17 cellular contexts compared by ENCODE assay signal in the genomic region with DNA sequence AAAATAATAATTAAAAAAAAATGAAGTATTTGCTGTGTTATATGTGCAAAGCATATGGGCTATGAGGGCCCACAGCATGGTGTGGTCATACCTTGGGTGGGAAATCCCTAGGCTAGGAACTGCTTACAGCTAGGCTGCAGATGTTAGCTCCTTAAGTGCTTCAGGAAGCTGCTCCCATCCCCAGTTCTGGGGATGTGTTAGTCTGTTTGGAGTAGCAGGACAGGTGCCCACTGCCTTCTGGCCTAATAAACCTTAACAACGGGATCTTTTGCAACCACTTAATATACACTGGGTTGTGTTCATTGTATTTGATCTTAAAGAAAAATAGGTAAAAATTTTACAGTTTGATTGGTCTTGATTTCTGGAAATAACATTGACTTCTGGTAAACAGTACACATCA. TPM values are rescaled to one million over a fixed set of nuclear protein-coding genes. Genes with fewer than 3 reads are reported as not detected.
DNase-seq lines count a peak whose midpoint lies in the region; ATAC-seq, FAIRE-seq and TF ChIP-seq lines count a peak whose summit lies in the region.
"Had no signal": no experiment of that assay in that cellular context is flagged by ENCODE, and none has a peak within 500 bp of the region (broad histone marks: within the 10 kb centered on the region; RNA-seq: fewer than 3 reads in every experiment).

No MANE protein-coding gene starts in this region.

- H3K4me1 Mint-ChIP-seq in stimulated activated naive CD8-positive, alpha-beta T cell treated with anti-CD3 and anti-CD28 coated beads, Interleukin-15, Interleukin-2, amounts not matched to agents 100 ng/mL and 50 ng/mL, for 24 hours (ENCODE audit: low read depth), result peaks cover 82% of the 10 kb centered on the region
- H3K4me1 Mint-ChIP-seq in stimulated activated naive CD8-positive, alpha-beta T cell treated with anti-CD3 and anti-CD28 coated beads, Interleukin-15, amount 100 ng/mL, for 72 hours, result peaks cover 90% of the 10 kb centered on the region

- no peak for ATAC-seq in stimulated activated naive CD8-positive, alpha-beta T cell treated with anti-CD3 and anti-CD28 coated beads, Interleukin-15, amount 100 ng/mL, for 72 hours
- ATAC-seq in HG03196 (IDR thresholded peaks at IDR 0.05; ENCODE audit: unreplicated experiment) (no peak), HG03097 (IDR thresholded peaks at IDR 0.05; ENCODE audit: low FRiP score, unreplicated experiment) (no peak)

- no peak for DNase-seq in stimulated activated naive CD8-positive, alpha-beta T cell treated with anti-CD3 and anti-CD28 coated beads, Interleukin-15, amount 100 ng/mL, for 72 hours
- DNase-seq in NCI-H69 (lab: John Stamatoyannopoulos, UW), result peak; percentile 27
- peak; percentile 20 for DNase-seq in glomerular visceral epithelial cell (ENCODE audit: extremely low spot score)
- no peak for DNase-seq in GM12892 (ENCODE audit: insufficient read length)
- DNase-seq: activated CD4-positive, CD25-positive, alpha-beta regulatory T cell treated with anti-CD3 and anti-CD28 coated beads, Interleukin-2, amount 50 U/mL, for 72 hours; activated gamma-delta T cell treated with Interleukin-2 at 50 U/mL for 16 hours; DND-41; foreskin melanocyte; Kasumi-1; NCI-H226; sigmoid colon; substantia nigra had no signal

- no peak for TF ChIP-seq POLR2A in GM12892 (IDR thresholded peaks at IDR 0.05; ENCODE audit: low read depth, low read length)

- no peaks in the 10 kb centered on the region for H3K27me3 Mint-ChIP-seq in stimulated activated naive CD8-positive, alpha-beta T cell treated with anti-CD3 and anti-CD28 coated beads, Interleukin-15, Interleukin-2, amounts not matched to agents 100 ng/mL and 50 ng/mL, for 24 hours
- no peaks in the 10 kb centered on the region for H3K27me3 Mint-ChIP-seq in stimulated activated naive CD8-positive, alpha-beta T cell treated with anti-CD3 and anti-CD28 coated beads, Interleukin-15, amount 100 ng/mL, for 72 hours
- H3K27me3 Mint-ChIP-seq: B cell had no signal

- no peak overlapping the region for H3K4me3 Mint-ChIP-seq in stimulated activated naive CD8-positive, alpha-beta T cell treated with anti-CD3 and anti-CD28 coated beads, Interleukin-15, Interleukin-2, amounts not matched to agents 100 ng/mL and 50 ng/mL, for 24 hours
- H3K4me3 Mint-ChIP-seq in stimulated activated naive CD8-positive, alpha-beta T cell treated with anti-CD3 and anti-CD28 coated beads, Interleukin-15, amount 100 ng/mL, for 72 hours, result no peak overlapping the region
- H3K4me3 Mint-ChIP-seq: B cell had no signal

- no peaks in the 10 kb centered on the region for H3K9me3 Mint-ChIP-seq in stimulated activated naive CD8-positive, alpha-beta T cell treated with anti-CD3 and anti-CD28 coated beads, Interleukin-15, Interleukin-2, amounts not matched to agents 100 ng/mL and 50 ng/mL, for 24 hours
- H3K9me3 Mint-ChIP-seq in stimulated activated naive CD8-positive, alpha-beta T cell treated with anti-CD3 and anti-CD28 coated beads, Interleukin-15, amount 100 ng/mL, for 72 hours, result no peaks in the 10 kb centered on the region

- peaks cover 42% of the 10 kb centered on the region for H3K36me3 Mint-ChIP-seq in stimulated activated naive CD8-positive, alpha-beta T cell treated with anti-CD3 and anti-CD28 coated beads, Interleukin-15, Interleukin-2, amounts not matched to agents 100 ng/mL and 50 ng/mL, for 24 hours (ENCODE audit: low read depth)

- H3K27ac Mint-ChIP-seq in stimulated activated naive CD8-positive, alpha-beta T cell treated with anti-CD3 and anti-CD28 coated beads, Interleukin-15, Interleukin-2, amounts not matched to agents 100 ng/mL and 50 ng/mL, for 24 hours, result peak overlapping the region; percentile 31
- H3K27ac Mint-ChIP-seq in stimulated activated naive CD8-positive, alpha-beta T cell treated with anti-CD3 and anti-CD28 coated beads, Interleukin-15, amount 100 ng/mL, for 72 hours, result peak overlapping the region in 1 of 2 donors; percentile 54

- no peak for FAIRE-seq in GM12892 (lab: Jason Lieb, UNC)
- FAIRE-seq: H54 had no signal

RNA-seq across cellular contexts. Expression of gene HK1, which starts 46.3 kb away (rescaled TPM):
- polyA plus RNA-seq in GM12892 (2012; ENCODE audit: missing spikeins), result 60.7 TPM

Comparison
In these comparisons a context has a peak if more than half of its experiments do, and no peak if none do; other contexts are left out.
1. DNase-seq: peak in NCI-H69 (single experiment) and glomerular visceral epithelial cell (single experiment); none in stimulated activated naive CD8-positive, alpha-beta T cell treated with anti-CD3 and anti-CD28 coated beads, Interleukin-15, amount 100 ng/mL, for 72 hours (0 of 2) and GM12892 (single experiment).